In the genomic region with DNA sequence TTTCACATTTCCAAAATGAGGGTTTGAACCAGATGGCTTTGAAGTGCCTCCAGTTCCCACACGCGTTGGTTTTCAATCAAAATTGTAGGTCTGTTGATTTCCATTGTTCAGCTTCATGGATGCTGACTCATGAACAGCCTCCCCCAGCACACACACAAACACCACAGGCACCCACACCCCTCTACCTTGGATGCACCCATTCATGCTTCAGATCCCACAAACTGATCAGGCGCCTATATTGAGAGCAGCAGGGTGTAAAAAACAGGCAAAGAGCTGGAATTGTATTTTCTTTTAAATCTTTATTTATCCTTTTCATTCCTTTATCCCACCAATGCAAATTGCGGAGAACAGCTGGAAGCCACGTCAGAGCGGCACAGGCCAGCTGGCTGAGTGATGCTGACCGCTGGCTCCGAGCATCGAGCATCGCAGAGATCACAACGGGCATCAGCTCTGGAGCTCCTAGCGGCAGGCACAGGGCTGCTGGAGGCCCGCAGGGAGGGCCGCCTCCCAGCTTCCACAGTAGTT, we compare ENCODE assay signal across 11 cellular contexts. TPM values are rescaled to one million over a fixed set of nuclear protein-coding genes. Genes with fewer than 3 reads are reported as not detected.
DNase-seq lines count a peak whose midpoint lies in the region; ATAC-seq, FAIRE-seq and TF ChIP-seq lines count a peak whose summit lies in the region.
"Had no signal": no experiment of that assay in that cellular context is flagged by ENCODE, and none has a peak within 500 bp of the region (broad histone marks: within the 10 kb centered on the region; RNA-seq: fewer than 3 reads in every experiment).

No MANE protein-coding gene starts in this region.

- DNase-seq in activated CD4-positive, alpha-beta T cell treated with anti-CD3 and anti-CD28 coated beads for 48 hours, result peak; percentile 13
- no peak for DNase-seq in activated CD4-positive, alpha-beta T cell treated with anti-CD3 and anti-CD28 coated beads for 1 hour
- DNase-seq in RPMI7951 (ENCODE audit: low read depth) (peak; percentile 34), epithelial cell of proximal tubule (ENCODE audit: low read depth) (peak; percentile 56), pons (ENCODE audit: low spot score) (peak; percentile 73), pancreas (no peak)
- DNase-seq in activated CD4-positive, CD25-positive, alpha-beta regulatory T cell treated with anti-CD3 and anti-CD28 coated beads, Interleukin-2, amount 50 U/mL, for 72 hours, result no peak
- DNase-seq: effector memory CD4-positive, alpha-beta T cell; NCI-H524 treated with DMSO at 0.1 percent for 48 hours had no signal

- intact Hi-C loops in pancreas (cut with DNase I), result no loop called here

- H3K36me3 ChIP-seq in pancreas, result no peaks in the 10 kb centered on the region

- H3K9me3 ChIP-seq in pancreas, result no peaks in the 10 kb centered on the region

- ATAC-seq in HG02759 (IDR thresholded peaks at IDR 0.05; ENCODE audit: unreplicated experiment) (no peak), pancreas (no peak)
- ATAC-seq: activated CD4-positive, CD25-positive, alpha-beta regulatory T cell treated with anti-CD3 and anti-CD28 coated beads, Interleukin-2, amount 50 U/mL, for 24 hours had no signal

- no peaks in the 10 kb centered on the region for H3K4me1 ChIP-seq in pancreas

- FAIRE-seq in pancreas (lab: Jason Lieb, UNC), result no peak

- no peaks in the 10 kb centered on the region for H3K27me3 ChIP-seq in pancreas

- H3K4me3 ChIP-seq in epithelial cell of proximal tubule (ENCODE audit: low read depth, low read length), result no peak overlapping the region
- H3K4me3 ChIP-seq in pancreas, result no peak overlapping the region

- 88 to 90% methylated on average over 14 of the region's 14 CpGs for WGBS in pancreas, 2 donors

- TF ChIP-seq CTCF in epithelial cell of proximal tubule (conservative IDR thresholded peaks at IDR 0.05; ENCODE audit: low read depth, low read length) (no peak), pancreas (IDR thresholded peaks at IDR 0.05) (no peak)

- H3K27ac ChIP-seq in pancreas, result no peak overlapping the region

RNA-seq across cellular contexts. Expression of a gene that starts 29.3 kb away (rescaled TPM):
- total RNA-seq in RPMI7951 (2014; rRNA removed; shearing (Covaris generic)), result 41.9 and 43.9 TPM in 2 replicates
- total RNA-seq in epithelial cell of proximal tubule, result 17.1 and 20.3 TPM in 2 replicates
- 1 to 10 TPM; 3.3 to 8.4 (median 6.5) TPM for total RNA-seq in pancreas
- 1 to 10 TPM; 6.4 to 7.8 TPM for polyA plus RNA-seq in pancreas

Comparison
In these comparisons a context has a peak if more than half of its experiments do, and no peak if none do; other contexts are left out.
1. DNase-seq: peak in activated CD4-positive, alpha-beta T cell treated with anti-CD3 and anti-CD28 coated beads for 48 hours (single experiment), RPMI7951 (single experiment), epithelial cell of proximal tubule (single experiment) and pons (single experiment); none in activated CD4-positive, alpha-beta T cell treated with anti-CD3 and anti-CD28 coated beads for 1 hour (single experiment), activated CD4-positive, CD25-positive, alpha-beta regulatory T cell treated with anti-CD3 and anti-CD28 coated beads, Interleukin-2, amount 50 U/mL, for 72 hours (single experiment) and pancreas (0 of 6).